In the genomic region with DNA sequence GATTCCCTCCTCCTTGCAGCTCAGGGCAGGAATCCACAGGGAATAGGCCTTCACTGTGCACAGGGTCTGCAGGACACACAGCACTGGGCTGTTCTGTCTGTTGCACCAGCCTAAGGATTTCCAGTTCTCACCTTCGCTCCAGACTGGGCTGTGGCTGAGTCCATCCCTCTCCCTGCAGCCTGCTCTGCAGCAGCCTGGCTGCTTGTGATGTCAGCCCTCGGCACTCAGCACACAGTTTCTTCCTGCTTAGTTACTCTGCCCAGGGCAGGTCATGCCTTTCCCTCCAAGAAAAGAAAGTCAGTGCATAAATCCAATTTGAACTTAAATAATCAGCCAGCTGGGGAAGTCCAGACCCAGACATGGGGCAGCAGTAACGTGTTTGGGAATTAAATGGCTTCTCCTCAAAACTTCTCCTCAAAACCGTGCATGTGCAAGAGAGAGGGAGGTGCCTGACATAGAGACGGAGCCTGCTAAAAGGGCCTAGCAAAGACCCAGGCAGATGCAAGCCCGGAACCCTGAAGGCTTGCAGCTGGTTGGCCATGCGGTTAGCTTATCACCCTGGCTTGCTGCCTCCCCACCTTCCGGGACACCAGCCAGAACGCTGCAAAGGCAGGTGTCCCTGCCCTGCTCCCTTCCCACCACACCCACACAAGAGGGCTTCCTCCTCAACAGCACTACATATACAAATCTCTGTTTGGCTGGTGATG, we compare ENCODE assay signal across 11 cellular contexts. TPM values are rescaled to one million over a fixed set of nuclear protein-coding genes. Genes with fewer than 3 reads are reported as not detected.
DNase-seq lines count a peak whose midpoint lies in the region; ATAC-seq, FAIRE-seq and TF ChIP-seq lines count a peak whose summit lies in the region.
"Had no signal": no experiment of that assay in that cellular context is flagged by ENCODE, and none has a peak within 500 bp of the region (broad histone marks: within the 10 kb centered on the region; RNA-seq: fewer than 3 reads in every experiment).

No MANE protein-coding gene starts in this region.

- in situ Hi-C loops in HepG2 (cut with HindIII; ENCODE audit: extremely low pct_ligation_motif_present, low pct_unique_long_range_greater_than_20kb), result no loop called here

- TF ChIP-seq EP300 in HepG2 (IDR thresholded peaks at IDR 0.05; ENCODE audit: low read depth in 2 of 2, low read length in 2 of 2) (no peak), HepG2 (CRISPR knock-in tag; IDR thresholded peaks at IDR 0.05; ENCODE audit: borderline replicate concordance) (no peak)

- H3K27ac ChIP-seq in body of pancreas (peak overlapping the region; percentile 54 to 83 (median 72)), thymus (ENCODE audit: low read depth) (peak overlapping the region; percentile 92), A673 (ENCODE audit: low read depth, low read length, poor library complexity, severe bottlenecking) (no peak overlapping the region), HepG2 (ENCODE audit: extremely low read length, insufficient read depth, low read length) (no peak overlapping the region)

- no peak overlapping the region for H2AFZ ChIP-seq in HepG2 (ENCODE audit: low read length)

- no peaks in the 10 kb centered on the region for H4K20me1 ChIP-seq in HepG2 (ENCODE audit: insufficient read depth, low read length)

- no TSS peak for BruUV-seq in A673 (replicated peaks; lab: Mats Ljungman, UMichigan)
- BruUV-seq in HepG2 (replicated peaks; lab: Mats Ljungman, UMichigan), result no TSS peak

- H3K4me1 ChIP-seq in body of pancreas (peaks cover 74% of the 10 kb centered on the region), thymus (ENCODE audit: control insufficient read depth, insufficient read depth, low read length) (peaks cover 28% of the 10 kb centered on the region), A673 (ENCODE audit: insufficient read depth, low read length, poor library complexity, severe bottlenecking) (no peaks in the 10 kb centered on the region), HepG2 (ENCODE audit: insufficient read depth, low read length) (no peaks in the 10 kb centered on the region)

- H3K36me3 ChIP-seq in body of pancreas (replicated peaks in 1 of 2; ENCODE audit: insufficient read depth in 1 of 2, low read depth in 2 of 2) (peaks cover 0 to 1% of the 10 kb centered on the region in 2 donors), thymus (ENCODE audit: control insufficient read depth, insufficient read depth) (no peaks in the 10 kb centered on the region), A673 (ENCODE audit: insufficient read depth, low read length, poor library complexity, severe bottlenecking) (no peaks in the 10 kb centered on the region), HepG2 (replicated peaks in 1 of 2; ENCODE audit: control insufficient read depth in 1 of 2, insufficient read depth in 2 of 2, low read length in 2 of 2) (no peaks in the 10 kb centered on the region)

- TF ChIP-seq RAD21 in HepG2 (CRISPR knock-in tag; IDR thresholded peaks at IDR 0.05), result no peak

- H3K27me3 ChIP-seq in body of pancreas, result no peaks in the 10 kb centered on the region
- no peaks in the 10 kb centered on the region for H3K27me3 ChIP-seq in thymus (ENCODE audit: control insufficient read depth, insufficient read depth)
- no peaks in the 10 kb centered on the region for H3K27me3 ChIP-seq in A673 (replicated peaks; ENCODE audit: insufficient read depth, low read depth, low read length, poor library complexity)
- H3K27me3 ChIP-seq in HepG2 (ENCODE audit: control insufficient read depth in 1 of 2, insufficient read depth in 2 of 2, low read length in 2 of 2), result peaks cover 4 to 15% of the 10 kb centered on the region in 2 experiments; a peak in 3 of 5 replicates

- POLR2A ChIA-PET in A673 (lab: Charles Lee; ENCODE audit: low non-redundant PET), result no interaction called here
- POLR2A ChIA-PET in HepG2 (lab: Yijun Ruan, JAX), result no interaction called here

- no peak overlapping the region for H3K4me3 ChIP-seq in body of pancreas
- H3K4me3 ChIP-seq in thymus (ENCODE audit: low read length), result no peak overlapping the region
- no peak overlapping the region for H3K4me3 ChIP-seq in A673 (ENCODE audit: low read depth, low read length, poor library complexity, severe bottlenecking)
- H3K4me3 ChIP-seq in HepG2 (replicated peaks in 1 of 3; ENCODE audit: insufficient read depth in 1 of 3, low read depth in 2 of 3, low read length in 3 of 3), result no peak overlapping the region

- CTCF ChIA-PET in A673 (lab: Charles Lee) (interaction anchor here (0.7 to 1.4 kb wide), 6 partner anchors 13 to 318 kb away, joined by 3 to 38 read pairs (median 4); no protein-coding TSS in a partner anchor), HepG2 (lab: Yijun Ruan, JAX; ENCODE audit: low intra/inter-chr PET ratio, low total read pairs) (interaction anchor here (1.3 to 2.5 kb wide), 3 partner anchors 263 to 286 kb away, joined by 3 to 23 read pairs (median 18); no protein-coding TSS in a partner anchor)

- no peak overlapping the region for H3K9ac ChIP-seq in HepG2 (ENCODE audit: insufficient read depth, low read depth, low read length)
- H3K9ac ChIP-seq: SK-N-SH had no signal

- FAIRE-seq in HepG2 (lab: Jason Lieb, UNC), result no peak
- FAIRE-seq: keratinocyte had no signal

- H3K9me3 ChIP-seq in body of pancreas (no peaks in the 10 kb centered on the region), thymus (ENCODE audit: control insufficient read depth) (no peaks in the 10 kb centered on the region), A673 (ENCODE audit: low read depth, low read length, poor library complexity, severe bottlenecking) (no peaks in the 10 kb centered on the region), HepG2 (ENCODE audit: low read length) (no peaks in the 10 kb centered on the region)
- H3K9me3 ChIP-seq: SK-N-SH had no signal

- ATAC-seq in left cardiac atrium (peak; percentile 33 to 52), body of pancreas (peak; percentile 93), GM18520 (IDR thresholded peaks at IDR 0.05; ENCODE audit: unreplicated experiment) (no peak), HepG2 (no peak)

- peak in 2 of 3 donors; percentile 25 to 34 for TF ChIP-seq POLR2A in body of pancreas (IDR thresholded peaks at IDR 0.05)
- no peak for TF ChIP-seq POLR2A in HepG2 (IDR thresholded peaks at IDR 0.05; ENCODE audit: insufficient read depth in 1 of 2, low read depth in 2 of 2, low read length in 2 of 2)

- peak in 1 of 7 experiments; percentile 1 for TF ChIP-seq CTCF in body of pancreas (IDR thresholded peaks at IDR 0.05)
- no peak for TF ChIP-seq CTCF in A673 (conservative IDR thresholded peaks at IDR 0.05; ENCODE audit: low read depth, low read length)
- no peak for TF ChIP-seq CTCF in HepG2 (CRISPR knock-in tag; IDR thresholded peaks at IDR 0.05)

- no peak for DNase-seq in left cardiac atrium
- DNase-seq in cardiac septum (ENCODE audit: low spot score), result no peak
- DNase-seq in T-helper 2 cell, result peak in 3 of 5 experiments; percentile 32 to 94 (median 42)
- peak; percentile 94 to 96 (median 95) for DNase-seq in body of pancreas
- no peak for DNase-seq in A673 (ENCODE audit: low spot score)
- DNase-seq in HepG2 (ENCODE audit: low spot score), result no peak

- no peaks in the 10 kb centered on the region for H3K79me2 ChIP-seq in HepG2 (ENCODE audit: insufficient read depth, low read length)

- intact Hi-C loops in left cardiac atrium (cut with DNase I), result loop anchor here (5.0 kb wide), 2 partner anchors 264 to 284 kb away; no protein-coding TSS in a partner anchor
- intact Hi-C loops in cardiac septum (cut with DNase I), result loop anchor here (5.0 to 10.0 kb wide), 2 partner anchors 287 to 319 kb away; no protein-coding TSS in a partner anchor
- intact Hi-C loops in body of pancreas (cut with DNase I), result no loop called here
- intact Hi-C loops in A673 (cut with micrococcal nuclease; ENCODE audit: unreplicated experiment), result loop anchor here (10.0 kb wide), 1 partner anchor 63 kb away; no protein-coding TSS in a partner anchor
- intact Hi-C loops in HepG2 (cut with micrococcal nuclease; ENCODE audit: unreplicated experiment), result loop anchor here (5.0 kb wide), 1 partner anchor 264 kb away; no protein-coding TSS in a partner anchor

- 20 to 28% methylated on average over 6 to 9 of the region's 9 CpGs for WGBS in body of pancreas, 2 donors
- 12% methylated on average over 9 of the region's 9 CpGs for WGBS in thymus
- WGBS in HepG2 (ENCODE audit: low lambda C conversion rate), result 1% methylated on average over 8 of the region's 9 CpGs

- H3K4me2 ChIP-seq in HepG2 (ENCODE audit: low read depth, low read length), result no peak overlapping the region
- H3K4me2 ChIP-seq: SK-N-SH had no signal

RNA-seq across cellular contexts. Expression of gene GDF2, which starts 10.9 kb away (rescaled TPM):
- total RNA-seq in left cardiac atrium (not detected), cardiac septum (not detected), body of pancreas (not detected), A673 (2021) (not detected in 2 replicates), HepG2 (2016; rRNA removed; fragmentation: Illumina TruSeq; extraction: Trizol) (not detected in 2 replicates)
- polyA plus RNA-seq in thymus (0.02 TPM), HepG2 (2011; rRNA removed) (not detected in 2 replicates)
- not detected in 2 replicates for total RNA-seq in HepG2 (2016; cell fraction: cytosol; rRNA removed; fragmentation: Illumina TruSeq; extraction: Trizol; ENCODE audit: low read depth)
- total RNA-seq in HepG2 (2016; cell fraction: insoluble cytoplasmic fraction; rRNA removed; fragmentation: Illumina TruSeq; extraction: Trizol), result not detected in 2 replicates
- total RNA-seq in HepG2 (2016; cell fraction: membrane; rRNA removed; fragmentation: Illumina TruSeq; extraction: Trizol), result not detected in 2 replicates
- total RNA-seq in HepG2 (2016; cell fraction: nucleus; rRNA removed; fragmentation: Illumina TruSeq; extraction: Trizol), result not detected in 2 replicates
- polyA plus RNA-seq in HepG2 (2011; cell fraction: cytosol; rRNA removed), result not detected in 2 replicates
- polyA plus RNA-seq in HepG2 (2011; cell fraction: nucleus; rRNA removed), result not detected in 2 replicates
- polyA plus RNA-seq in HepG2 (2012), result not detected in 2 replicates
- not detected in 2 replicates for polyA plus RNA-seq in HepG2 (2016; cell fraction: cytosol; fragmentation: Illumina TruSeq; extraction: Trizol; ENCODE audit: low read depth)
- not detected in 2 replicates for polyA plus RNA-seq in HepG2 (2016; cell fraction: insoluble cytoplasmic fraction; fragmentation: Illumina TruSeq; extraction: Trizol; ENCODE audit: low read depth)
- not detected in 2 replicates for polyA plus RNA-seq in HepG2 (2016; cell fraction: membrane; fragmentation: Illumina TruSeq; extraction: Trizol; ENCODE audit: low read depth)
- polyA plus RNA-seq in HepG2 (2016; cell fraction: nucleus; fragmentation: Illumina TruSeq; extraction: Trizol; ENCODE audit: insufficient read depth, low read depth), result not detected in 2 replicates
- not detected in 2 replicates for polyA minus RNA-seq in HepG2 (2011; rRNA and poly(A)+ RNA removed; ENCODE audit: low replicate concordance)
- not detected in 2 replicates for polyA minus RNA-seq in HepG2 (2011; cell fraction: cytosol; rRNA and poly(A)+ RNA removed)
- polyA minus RNA-seq in HepG2 (2011; cell fraction: nucleus; rRNA and poly(A)+ RNA removed), result not detected in 2 replicates
- total RNA-seq: chondrocyte had no signal
- polyA plus RNA-seq: keratinocyte, SK-N-SH had no signal

RNA-seq across cellular contexts. Expression of gene GDF10, which starts 11.3 kb away (rescaled TPM):
- 1 to 10 TPM in 1 of 2 donors, under 1 TPM in 1; 0.89 to 1.4 TPM for total RNA-seq in left cardiac atrium
- 1.7 TPM for total RNA-seq in cardiac septum
- total RNA-seq in body of pancreas, result 1 to 10 TPM; 6.6 to 8.0 TPM
- polyA plus RNA-seq in thymus, result 0.39 TPM
- 0.45 and 0.52 TPM in 2 replicates for total RNA-seq in A673 (2021)
- total RNA-seq in HepG2 (2016; rRNA removed; fragmentation: Illumina TruSeq; extraction: Trizol), result not detected in 2 replicates
- not detected in 2 replicates for total RNA-seq in HepG2 (2016; cell fraction: cytosol; rRNA removed; fragmentation: Illumina TruSeq; extraction: Trizol; ENCODE audit: low read depth)
- total RNA-seq in HepG2 (2016; cell fraction: insoluble cytoplasmic fraction; rRNA removed; fragmentation: Illumina TruSeq; extraction: Trizol), result 0.13 TPM in 1 of 2 replicates, not detected in the other
- total RNA-seq in HepG2 (2016; cell fraction: membrane; rRNA removed; fragmentation: Illumina TruSeq; extraction: Trizol), result 0.07 TPM in 1 of 2 replicates, not detected in the other
- total RNA-seq in HepG2 (2016; cell fraction: nucleus; rRNA removed; fragmentation: Illumina TruSeq; extraction: Trizol), result 0.19 TPM in 1 of 2 replicates, not detected in the other
- 0.03 TPM in 1 of 2 replicates, not detected in the other for polyA plus RNA-seq in HepG2 (2011; rRNA removed)
- not detected in 2 replicates for polyA plus RNA-seq in HepG2 (2011; cell fraction: cytosol; rRNA removed)
- polyA plus RNA-seq in HepG2 (2011; cell fraction: nucleus; rRNA removed), result not detected in 2 replicates
- not detected in 2 replicates for polyA plus RNA-seq in HepG2 (2012)
- polyA plus RNA-seq in HepG2 (2016; cell fraction: cytosol; fragmentation: Illumina TruSeq; extraction: Trizol; ENCODE audit: low read depth), result not detected in 2 replicates
- polyA plus RNA-seq in HepG2 (2016; cell fraction: insoluble cytoplasmic fraction; fragmentation: Illumina TruSeq; extraction: Trizol; ENCODE audit: low read depth), result not detected in 2 replicates
- polyA plus RNA-seq in HepG2 (2016; cell fraction: membrane; fragmentation: Illumina TruSeq; extraction: Trizol; ENCODE audit: low read depth), result not detected in 2 replicates
- polyA plus RNA-seq in HepG2 (2016; cell fraction: nucleus; fragmentation: Illumina TruSeq; extraction: Trizol; ENCODE audit: insufficient read depth, low read depth), result 0.18 and 0.19 TPM in 2 replicates
- not detected in 2 replicates for polyA minus RNA-seq in HepG2 (2011; rRNA and poly(A)+ RNA removed; ENCODE audit: low replicate concordance)
- not detected in 2 replicates for polyA minus RNA-seq in HepG2 (2011; cell fraction: cytosol; rRNA and poly(A)+ RNA removed)
- not detected in 2 replicates for polyA minus RNA-seq in HepG2 (2011; cell fraction: nucleus; rRNA and poly(A)+ RNA removed)
- polyA plus RNA-seq: keratinocyte had no signal

RNA-seq across cellular contexts. Expression of gene RBP3, which starts 36.8 kb away (rescaled TPM):
- total RNA-seq in left cardiac atrium, result not detected
- total RNA-seq in cardiac septum, result not detected
- not detected for total RNA-seq in body of pancreas
- polyA plus RNA-seq in thymus, result 0.05 TPM
- not detected in 2 replicates for total RNA-seq in A673 (2021)
- not detected in 2 replicates for total RNA-seq in HepG2 (2016; rRNA removed; fragmentation: Illumina TruSeq; extraction: Trizol)
- total RNA-seq in HepG2 (2016; cell fraction: cytosol; rRNA removed; fragmentation: Illumina TruSeq; extraction: Trizol; ENCODE audit: low read depth), result not detected in 2 replicates
- total RNA-seq in HepG2 (2016; cell fraction: insoluble cytoplasmic fraction; rRNA removed; fragmentation: Illumina TruSeq; extraction: Trizol), result not detected in 2 replicates
- total RNA-seq in HepG2 (2016; cell fraction: membrane; rRNA removed; fragmentation: Illumina TruSeq; extraction: Trizol), result not detected in 2 replicates
- not detected in 2 replicates for total RNA-seq in HepG2 (2016; cell fraction: nucleus; rRNA removed; fragmentation: Illumina TruSeq; extraction: Trizol)
- not detected in 2 replicates for polyA plus RNA-seq in HepG2 (2011; rRNA removed)
- polyA plus RNA-seq in HepG2 (2011; cell fraction: cytosol; rRNA removed), result not detected in 2 replicates
- polyA plus RNA-seq in HepG2 (2011; cell fraction: nucleus; rRNA removed), result not detected in 2 replicates
- polyA plus RNA-seq in HepG2 (2012), result not detected in 2 replicates
- polyA plus RNA-seq in HepG2 (2016; cell fraction: cytosol; fragmentation: Illumina TruSeq; extraction: Trizol; ENCODE audit: low read depth), result not detected in 2 replicates
- polyA plus RNA-seq in HepG2 (2016; cell fraction: insoluble cytoplasmic fraction; fragmentation: Illumina TruSeq; extraction: Trizol; ENCODE audit: low read depth), result not detected in 2 replicates
- polyA plus RNA-seq in HepG2 (2016; cell fraction: membrane; fragmentation: Illumina TruSeq; extraction: Trizol; ENCODE audit: low read depth), result not detected in 2 replicates
- not detected in 2 replicates for polyA plus RNA-seq in HepG2 (2016; cell fraction: nucleus; fragmentation: Illumina TruSeq; extraction: Trizol; ENCODE audit: insufficient read depth, low read depth)
- polyA minus RNA-seq in HepG2 (2011; rRNA and poly(A)+ RNA removed; ENCODE audit: low replicate concordance), result 0.07 TPM in 1 of 2 replicates, not detected in the other
- not detected in 2 replicates for polyA minus RNA-seq in HepG2 (2011; cell fraction: cytosol; rRNA and poly(A)+ RNA removed)
- polyA minus RNA-seq in HepG2 (2011; cell fraction: nucleus; rRNA and poly(A)+ RNA removed), result not detected in 2 replicates
- total RNA-seq: chondrocyte had no signal
- polyA plus RNA-seq: keratinocyte, SK-N-SH had no signal

Comparison
In these comparisons a context has a peak if more than half of its experiments do, and no peak if none do; other contexts are left out.
1. ATAC-seq: peak in left cardiac atrium (2 of 2) and body of pancreas (single experiment); none in GM18520 (single experiment) and HepG2 (single experiment).
2. DNase-seq: peak in T-helper 2 cell (3 of 5) and body of pancreas (4 of 4); none in left cardiac atrium (single experiment), cardiac septum (single experiment), A673 (single experiment) and HepG2 (single experiment).
3. H3K27ac ChIP-seq: peak in body of pancreas (4 of 4) and thymus (single experiment); none in A673 (single experiment) and HepG2 (single experiment).
4. POLR2A ChIP-seq: peak in body of pancreas (2 of 3); none in HepG2 (0 of 2).